Comparison of ENCODE assay signal across 7 cellular contexts in genomic region chr15:101267320-101268104, GRCh38. TPM values are rescaled to one million over a fixed set of nuclear protein-coding genes. Genes with fewer than 3 reads are reported as not detected.
DNase-seq lines count a peak whose midpoint lies in the region; ATAC-seq and TF ChIP-seq lines count a peak whose summit lies in the region.

No MANE protein-coding gene starts in this region.

- H4K20me1 ChIP-seq in IMR-90 (ENCODE audit: insufficient read depth, low read length), result peaks cover 9% of the 10 kb centered on the region; the same call in 1 of the 2 replicates

- no peak overlapping the region for H2BK15ac ChIP-seq in IMR-90 (ENCODE audit: low read depth, low read length)

- peak; percentile 63 for ATAC-seq in IMR-90 (ENCODE audit: low read depth)
- ATAC-seq in left lung, result peak; percentile 63
- ATAC-seq in upper lobe of left lung (ENCODE audit: low FRiP score in 2 of 2), result peak; percentile 39 to 76
- no peak for ATAC-seq in GM18870 (IDR thresholded peaks at IDR 0.05; ENCODE audit: unreplicated experiment)
- ATAC-seq in HG03378 (IDR thresholded peaks at IDR 0.05; ENCODE audit: unreplicated experiment), result no peak

- DNase-seq in IMR-90 (peak; percentile 91), left lung (no peak), upper lobe of left lung (peak in 1 of 2 donors; percentile 83), erythroblast (lab: John Stamatoyannopoulos, UW) (no peak)

- H3K18ac ChIP-seq in IMR-90 (ENCODE audit: low read depth, low read length), result no peak overlapping the region

- H3K27me3 ChIP-seq in IMR-90 (ENCODE audit: control insufficient read depth, insufficient read depth, low read length) (no peaks in the 10 kb centered on the region), left lung (no peaks in the 10 kb centered on the region), upper lobe of left lung (no peaks in the 10 kb centered on the region)

- no peak overlapping the region for H3K9ac ChIP-seq in IMR-90 (ENCODE audit: low read depth, low read length)

- H3K79me1 ChIP-seq in IMR-90 (ENCODE audit: low read depth in 1 of 2, low read length in 2 of 2), result peaks cover 7 to 16% of the 10 kb centered on the region in 2 experiments; a peak in 2 of 4 replicates

- WGBS in IMR-90 (ENCODE audit: extremely low coverage in 2 of 2, insufficient read length in 1 of 2), 2 experiments, result 32% methylated on average over 5 of the region's 18 CpGs; no CpG with 5 or more reads in 1 of the 2 experiments
- WGBS in upper lobe of left lung, 2 donors, result 73 to 78% methylated on average over 16 to 18 of the region's 18 CpGs

- H3K9me1 ChIP-seq in IMR-90 (ENCODE audit: insufficient read depth, low read length), result peaks cover 23% of the 10 kb centered on the region

- TF ChIP-seq POLR2A in IMR-90 (IDR thresholded peaks at IDR 0.05; ENCODE audit: low read depth, low read length), result peak; percentile 41
- TF ChIP-seq POLR2A in upper lobe of left lung (IDR thresholded peaks at IDR 0.05), result no peak
- no peak for TF ChIP-seq POLR2A in erythroblast (IDR thresholded peaks at IDR 0.05; ENCODE audit: low read length)

- peak overlapping the region; percentile 10; the same call in 1 of the 2 replicates for H3K27ac ChIP-seq in IMR-90 (ENCODE audit: insufficient read depth, low read length)
- H3K27ac ChIP-seq in cingulate gyrus (ENCODE audit: low read depth, low read length), result peak overlapping the region; percentile 33
- peak overlapping the region; percentile 48 to 57 for H3K27ac ChIP-seq in left lung
- H3K27ac ChIP-seq in upper lobe of left lung, result peak overlapping the region; percentile 23 to 69 (median 33)

- POLR2A ChIA-PET in IMR-90 (lab: Charles Lee; ENCODE audit: unreplicated experiment), result no interaction called here

- peak overlapping the region; percentile 37 for H2AK9ac ChIP-seq in IMR-90 (replicated peaks; ENCODE audit: low read depth, low read length, poor library complexity)

- H2BK120ac ChIP-seq in IMR-90 (ENCODE audit: low read depth, low read length), result no peak overlapping the region

- intact Hi-C loops in IMR-90 (cut with micrococcal nuclease), result no loop called here
- intact Hi-C loops in left lung (cut with DNase I), result no loop called here

- H3K4ac ChIP-seq in IMR-90 (ENCODE audit: low read depth, low read length), result no peak overlapping the region

- no peak overlapping the region for H3K4me3 ChIP-seq in IMR-90 (ENCODE audit: insufficient read depth, low read depth, low read length)
- no peak overlapping the region for H3K4me3 ChIP-seq in left lung
- no peak overlapping the region for H3K4me3 ChIP-seq in upper lobe of left lung

- TF ChIP-seq EP300 in upper lobe of left lung (IDR thresholded peaks at IDR 0.05), result no peak

- H3K23ac ChIP-seq in IMR-90 (ENCODE audit: low read depth, low read length), result no peak overlapping the region; the same call in 1 of the 2 replicates

- no peak overlapping the region for H4K8ac ChIP-seq in IMR-90 (ENCODE audit: low read depth in 2 of 2, low read length in 2 of 2)

- H3K4me2 ChIP-seq in IMR-90 (ENCODE audit: low read depth, low read length), result 0 out of 2 replicates have a peak overlapping the region, but pooled peaks have one; percentile 2

- peak overlapping the region; percentile 42 for H2AK5ac ChIP-seq in IMR-90 (ENCODE audit: low read depth, low read length)

- no peak for TF ChIP-seq RAD21 in IMR-90 (IDR thresholded peaks at IDR 0.05; ENCODE audit: low read length)

- H2BK20ac ChIP-seq in IMR-90 (ENCODE audit: low read depth, low read length), result 0 out of 2 replicates have a peak overlapping the region, but pooled peaks have one; percentile 18

- H4K91ac ChIP-seq in IMR-90 (ENCODE audit: insufficient read depth, low read depth, low read length), result no peak overlapping the region

- H3K36me3 ChIP-seq in IMR-90 (ENCODE audit: control insufficient read depth, insufficient read depth, low read length), result peaks cover 31% of the 10 kb centered on the region
- peaks cover 0 to 40% of the 10 kb centered on the region in 2 donors for H3K36me3 ChIP-seq in left lung
- peaks cover 19 to 35% (median 25%) of the 10 kb centered on the region in 4 donors for H3K36me3 ChIP-seq in upper lobe of left lung

- TF ChIP-seq CTCF in IMR-90 (conservative IDR thresholded peaks at IDR 0.05; ENCODE audit: low read depth, low read length), result no peak
- TF ChIP-seq CTCF in left lung (IDR thresholded peaks at IDR 0.05), result no peak
- TF ChIP-seq CTCF in upper lobe of left lung (IDR thresholded peaks at IDR 0.05), result no peak

- H3K9me3 ChIP-seq in IMR-90 (ENCODE audit: control insufficient read depth, insufficient read depth, low read length), result no peaks in the 10 kb centered on the region
- H3K9me3 ChIP-seq in left lung, result no peaks in the 10 kb centered on the region
- no peaks in the 10 kb centered on the region for H3K9me3 ChIP-seq in upper lobe of left lung

- H2BK5ac ChIP-seq in IMR-90 (ENCODE audit: low read depth, low read length, poor library complexity, severe bottlenecking), result peak overlapping the region; percentile 3

- CTCF ChIA-PET in IMR-90 (lab: Yijun Ruan, JAX), result interaction anchor here (0.5 to 1.7 kb wide), 5 partner anchors 9 to 630 kb away, joined by 3 to 5 read pairs (median 3); no protein-coding TSS in a partner anchor

- H4K5ac ChIP-seq in IMR-90 (ENCODE audit: low read depth, low read length), result no peak overlapping the region

- peak overlapping the region; percentile 16 for H2AFZ ChIP-seq in IMR-90 (replicated peaks; ENCODE audit: low read length, poor library complexity)

- no peak overlapping the region for H3K56ac ChIP-seq in IMR-90 (ENCODE audit: extremely low read depth, insufficient read depth, low read length)

- BruUV-seq in IMR-90 (replicated peaks; lab: Mats Ljungman, UMichigan), result no TSS peak

- H3K4me1 ChIP-seq in IMR-90 (ENCODE audit: control insufficient read depth, insufficient read depth, low read length) (peaks cover 10% of the 10 kb centered on the region), left lung (peaks cover 0 to 15% of the 10 kb centered on the region in 2 donors), upper lobe of left lung (no peaks in the 10 kb centered on the region)

- dilution Hi-C loops in IMR-90 (cut with HindIII; ENCODE audit: low sequenced_read_pairs, unreplicated experiment), result no loop called here

- in situ Hi-C loops in IMR-90 (cut with MboI; ENCODE audit: low sequenced_read_pairs), result loop anchor here (10.0 to 25.0 kb wide), 3 partner anchors 355 to 633 kb away; partner anchors contain the start of gene LRRK1

- peak overlapping the region; percentile 54; the same call in 1 of the 2 replicates for H3K14ac ChIP-seq in IMR-90 (replicated peaks; ENCODE audit: low read depth, low read length)

TF ChIP-seq in IMR-90, 13 proteins besides CTCF, POLR2A, EP300 and RAD21:
- TF ChIP-seq BHLHE40 (IDR thresholded peaks at IDR 0.05; ENCODE audit: low read depth, low read length) (peak; percentile 30; the same call in 1 of the 2 replicates), CHD1 (IDR thresholded peaks at IDR 0.05; ENCODE audit: low read depth, low read length) (no peak)

RNA-seq across cellular contexts. Expression of gene SELENOS, which starts 9.8 kb away (rescaled TPM):
- total RNA-seq in IMR-90 (2012; rRNA removed) (39.8 and 67.5 TPM in 2 replicates), left lung (10 to 100 TPM; 62.8 to 78.7 TPM), upper lobe of left lung (100 to 1,000 TPM in 2 of 6 donors, 10 to 100 TPM in 4; 48.2 to 106 (median 78.2) TPM)
- polyA plus RNA-seq in IMR-90 (2012; rRNA removed), result 73.9 and 77.1 TPM in 2 replicates
- 61.9 and 89.3 TPM in 2 replicates for polyA plus RNA-seq in IMR-90 (2012; cell fraction: cytosol; rRNA removed)
- polyA plus RNA-seq in IMR-90 (2012; cell fraction: nucleus; rRNA removed; ENCODE audit: low replicate concordance), result 72.4 and 84.7 TPM in 2 replicates

RNA-seq across cellular contexts. Expression of gene CHSY1, which starts 15.7 kb away (rescaled TPM):
- total RNA-seq in IMR-90 (2012; rRNA removed), result 53.2 and 55.3 TPM in 2 replicates
- 40.5 and 40.9 TPM in 2 replicates for polyA plus RNA-seq in IMR-90 (2012; rRNA removed)
- polyA plus RNA-seq in IMR-90 (2012; cell fraction: cytosol; rRNA removed), result 12.6 and 25.0 TPM in 2 replicates
- polyA plus RNA-seq in IMR-90 (2012; cell fraction: nucleus; rRNA removed; ENCODE audit: low replicate concordance), result 7.3 and 45.0 TPM in 2 replicates
- total RNA-seq in left lung, result 10 to 100 TPM; 33.3 to 34.6 TPM
- 10 to 100 TPM; 12.4 to 38.3 (median 23.7) TPM for total RNA-seq in upper lobe of left lung

RNA-seq across cellular contexts. Expression of gene SNRPA1, which starts 27.5 kb away (rescaled TPM):
- 37.1 and 47.5 TPM in 2 replicates for total RNA-seq in IMR-90 (2012; rRNA removed)
- polyA plus RNA-seq in IMR-90 (2012; rRNA removed), result 75.8 and 79.9 TPM in 2 replicates
- 32.8 and 36.8 TPM in 2 replicates for polyA plus RNA-seq in IMR-90 (2012; cell fraction: cytosol; rRNA removed)
- 24.2 and 105 TPM in 2 replicates for polyA plus RNA-seq in IMR-90 (2012; cell fraction: nucleus; rRNA removed; ENCODE audit: low replicate concordance)
- 10 to 100 TPM; 34.4 to 49.9 TPM for total RNA-seq in left lung
- total RNA-seq in upper lobe of left lung, result 10 to 100 TPM; 32.1 to 53.4 (median 40.2) TPM

Comparison
In these comparisons a context has a peak if more than half of its experiments do, and no peak if none do; other contexts are left out.
1. ATAC-seq: peak in IMR-90 (single experiment), left lung (single experiment) and upper lobe of left lung (2 of 2); none in GM18870 (single experiment) and HG03378 (single experiment).
2. Peak in every context shown above with its lines, with median percentiles within 50 percentile points of each other: H3K27ac ChIP-seq.